ENCODE assay signal across 18 cellular contexts in genomic region chr12:3222306-3222705, GRCh38.
"Had no signal": no experiment of that assay in that cellular context is flagged by ENCODE, and none has a peak within 500 bp of the region (broad histone marks: within the 10 kb centered on the region; RNA-seq: fewer than 3 reads in every experiment).

No MANE protein-coding gene starts in this region.

- H3K4me3 ChIP-seq: SJSA1 had no signal

- H3K9me3 ChIP-seq: SJSA1 had no signal

- DNase-seq: activated CD4-positive, alpha-beta T cell treated with anti-CD3 and anti-CD28 coated beads for 36 hours; activated CD4-positive, alpha-beta T cell treated with anti-CD3 and anti-CD28 coated beads, Interleukin-2, amount 50 U/mL, for 1 hour; activated CD8-positive, alpha-beta memory T cell treated with anti-CD3 and anti-CD28 coated beads, Interleukin-2, amount 50 U/mL, for 4 hours; activated CD8-positive, alpha-beta T cell treated with anti-CD3 and anti-CD28 coated beads for 36 hours; activated gamma-delta T cell treated with Interleukin-2 at 50 U/mL for 16 hours; activated naive CD4-positive, alpha-beta T cell treated with anti-CD3 and anti-CD28 coated beads, Interleukin-2, amount 10 ng/mL, durations not matched to agents 7 days and 5 days; activated naive CD8-positive, alpha-beta T cell treated with anti-CD3 and anti-CD28 coated beads for 36 hours; activated T-cell treated with anti-CD3 and anti-CD28 coated beads, Interleukin-2, amount 50 U/mL, for 72 hours; central memory CD4-positive, alpha-beta T cell; KBM-7; NCI-H2029 treated with DMSO at 0.1 percent for 48 hours; RPMI8226; SHP77; T-cell; T-helper 2 cell; T1000 had no signal

- H3K27ac ChIP-seq: SJSA1, VCaP had no signal

- H3K36me3 ChIP-seq: SJSA1 had no signal

- H3K27me3 ChIP-seq: SJSA1 had no signal
